Comparison of ENCODE assay signal across 1 cellular context in the genomic region with DNA sequence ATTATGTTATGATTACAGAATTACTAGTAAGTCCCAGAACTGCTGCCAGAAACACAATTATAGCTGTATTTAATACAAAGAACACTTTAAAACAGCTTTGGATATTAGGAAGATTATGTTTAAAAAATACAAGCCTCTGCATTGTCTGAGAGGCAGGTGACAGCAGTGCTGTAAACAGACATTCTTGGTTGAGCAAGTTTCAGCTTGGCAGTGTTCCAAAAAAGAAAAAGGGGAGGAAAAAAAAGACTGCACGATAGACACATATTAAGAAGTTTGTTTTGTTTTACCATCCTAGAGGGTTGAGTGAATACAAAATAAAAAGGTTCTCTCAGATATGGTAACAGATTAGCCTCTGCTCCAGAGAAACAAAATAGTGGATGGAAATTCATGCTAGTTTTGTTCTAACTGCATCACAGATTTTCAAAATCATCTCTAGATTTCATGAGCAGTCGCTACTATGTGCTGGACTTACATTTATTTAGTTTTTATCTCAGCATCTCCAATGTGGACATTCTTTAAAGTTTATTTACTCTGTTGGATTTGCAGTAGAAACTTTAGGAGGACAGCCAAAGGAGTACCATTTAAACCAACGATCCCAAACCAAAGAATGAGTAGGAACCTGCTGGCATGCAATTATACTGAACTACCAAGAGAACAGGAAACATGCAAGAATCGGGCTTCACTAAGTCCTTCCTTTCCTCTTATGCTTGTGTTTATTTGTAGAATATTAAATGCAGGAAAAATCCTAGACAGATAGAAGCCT.
TF ChIP-seq lines count a peak whose summit lies in the region.

No MANE protein-coding gene starts in this region.

TF ChIP-seq in endothelial cell of umbilical vein, 7 proteins besides CTCF, POLR2A, EP300 and RAD21:
- no peak for TF ChIP-seq JUN (IDR thresholded peaks at IDR 0.05; ENCODE audit: borderline replicate concordance, insufficient read depth, insufficient read length, low read depth)
- no peak for TF ChIP-seq POLR2AphosphoS5 (IDR thresholded peaks at IDR 0.05; ENCODE audit: insufficient read depth, low read depth, low read length)
- TF ChIP-seq, protein P1, sequence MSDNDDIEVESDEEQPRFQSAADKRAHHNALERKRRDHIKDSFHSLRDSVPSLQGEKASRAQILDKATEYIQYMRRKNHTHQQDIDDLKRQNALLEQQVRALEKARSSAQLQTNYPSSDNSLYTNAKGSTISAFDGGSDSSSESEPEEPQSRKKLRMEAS (IDR thresholded peaks at IDR 0.05; ENCODE audit: insufficient read depth, insufficient read length) = no peak
- TF ChIP-seq GATA2 (IDR thresholded peaks at IDR 0.05; ENCODE audit: insufficient read depth, insufficient read length, low read depth, low read length) = no peak
- no peak for TF ChIP-seq FOS (IDR thresholded peaks at IDR 0.05; ENCODE audit: borderline replicate concordance, insufficient read depth, low read length)
- no peak for TF ChIP-seq MYC (IDR thresholded peaks at IDR 0.05; ENCODE audit: low read depth, low read length)
- TF ChIP-seq EZH2 (IDR thresholded peaks at IDR 0.05; ENCODE audit: borderline replicate concordance, low read depth, low read length, severe bottlenecking) = no peak
TF ChIP-seq in endothelial cell of umbilical vein: peak in this region for 0.
